ENCODE assay signal across 8 cellular contexts in the genomic region with DNA sequence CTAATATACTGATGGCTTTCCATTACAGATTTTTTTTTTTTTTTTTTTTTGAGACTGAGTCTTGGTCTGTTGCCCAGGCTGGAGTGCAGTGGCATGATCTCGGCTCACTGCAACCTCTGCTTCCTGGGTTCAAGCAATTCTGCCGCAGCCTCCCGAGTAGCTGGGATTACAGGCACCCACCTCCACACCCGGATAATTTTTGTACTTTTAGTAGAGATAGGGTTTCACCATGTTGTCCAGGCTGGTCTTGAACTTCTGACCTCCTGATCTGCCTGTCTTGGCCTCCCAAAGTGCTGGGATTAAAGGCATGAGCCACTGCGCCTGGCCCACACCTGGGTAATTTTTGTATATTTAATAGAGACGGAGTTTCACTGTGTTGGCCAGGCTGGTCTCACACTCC. TPM values are rescaled to one million over a fixed set of nuclear protein-coding genes. Genes with fewer than 3 reads are reported as not detected.
DNase-seq lines count a peak whose midpoint lies in the region; ATAC-seq and TF ChIP-seq lines count a peak whose summit lies in the region.
"Not testable (repeated sequence)": the region's sequence is repeated elsewhere in the genome, so short reads cannot be mapped to it uniquely, and the experiment has no call there.

No MANE protein-coding gene starts in this region.

- H3K36me3 ChIP-seq in HUES6 (ENCODE audit: control insufficient read depth, insufficient read depth, low read length), result peaks cover 72% of the 10 kb centered on the region
- peaks cover 62% of the 10 kb centered on the region for H3K36me3 ChIP-seq in neuron (ENCODE audit: insufficient read depth, low read length)

- H3K4me3 ChIP-seq in HUES6 (ENCODE audit: low read depth, low read length) (peak overlapping the region; percentile 40; the same call in 1 of the 2 replicates), WI38 (ENCODE audit: low read depth, low read length) (peak overlapping the region; percentile 30), fibroblast of villous mesenchyme (ENCODE audit: low read depth, low read length) (peak overlapping the region; percentile 95), neuron (ENCODE audit: low read length) (peak overlapping the region; percentile 65)

- H3K9me3 ChIP-seq in CD4-positive, alpha-beta T cell (ENCODE audit: control insufficient read depth, low read length); HUES6 (ENCODE audit: control insufficient read depth, insufficient read depth, low read depth, low read length); neuron (ENCODE audit: low read length): not testable (repeated sequence)

- not testable (repeated sequence) for H3K27ac ChIP-seq in CD4-positive, alpha-beta T cell (ENCODE audit: low read depth, low read length); HUES6 (ENCODE audit: low read depth, low read length)

- POLR2A ChIA-PET in CD4-positive, alpha-beta T cell (lab: Charles Lee), result not testable (repeated sequence)
- POLR2A ChIA-PET in MCF 10A (lab: Yijun Ruan, JAX), result interaction anchor here (0.7 to 3.7 kb wide), 7 partner anchors 10 to 201 kb away, joined by 3 to 23 read pairs (median 12); partner anchors contain the start of genes RAP1B and SLC35E3

- H3K9me3 Mint-ChIP-seq in CD4-positive, alpha-beta T cell; activated T-helper 2 cell treated with anti-CD3 and anti-CD28 coated beads, Interferon-gamma antibody, Interleukin-2, Interleukin-4, amounts not matched to agents 10 μg/mL and 5 μg/mL and 100 μg/mL, durations not matched to agents 14 hours and 24 hours and 36 hours; MCF 10A (ENCODE audit: unreplicated experiment): not testable (repeated sequence)

- H3K4me3 Mint-ChIP-seq in CD4-positive, alpha-beta T cell, result peak overlapping the region; percentile 34
- peak overlapping the region; percentile 72 for H3K4me3 Mint-ChIP-seq in activated T-helper 2 cell treated with anti-CD3 and anti-CD28 coated beads, Interferon-gamma antibody, Interleukin-2, Interleukin-4, amounts not matched to agents 10 μg/mL and 5 μg/mL and 100 μg/mL, durations not matched to agents 14 hours and 24 hours and 36 hours (ENCODE audit: low read depth)
- H3K4me3 Mint-ChIP-seq in MCF 10A (ENCODE audit: unreplicated experiment), result peak overlapping the region; percentile 90

- TF ChIP-seq CTCF in CD4-positive, alpha-beta T cell (IDR thresholded peaks at IDR 0.05); WI38 (IDR thresholded peaks at IDR 0.05; ENCODE audit: low read depth, low read length); MCF 10A (IDR thresholded peaks at IDR 0.05; ENCODE audit: unreplicated experiment); fibroblast of villous mesenchyme (IDR thresholded peaks at IDR 0.05; ENCODE audit: insufficient read depth, low read depth, low read length): not testable (repeated sequence)

- peak overlapping the region; percentile 19 for H3K27ac Mint-ChIP-seq in CD4-positive, alpha-beta T cell
- not testable (repeated sequence) for H3K27ac Mint-ChIP-seq in activated T-helper 2 cell treated with anti-CD3 and anti-CD28 coated beads, Interferon-gamma antibody, Interleukin-2, Interleukin-4, amounts not matched to agents 10 μg/mL and 5 μg/mL and 100 μg/mL, durations not matched to agents 14 hours and 24 hours and 36 hours; MCF 10A (ENCODE audit: low read depth, unreplicated experiment)

- ATAC-seq in CD4-positive, alpha-beta T cell (ENCODE audit: poor library complexity), result not testable (repeated sequence)

- H3K27me3 Mint-ChIP-seq in CD4-positive, alpha-beta T cell; activated T-helper 2 cell treated with anti-CD3 and anti-CD28 coated beads, Interferon-gamma antibody, Interleukin-2, Interleukin-4, amounts not matched to agents 10 μg/mL and 5 μg/mL and 100 μg/mL, durations not matched to agents 14 hours and 24 hours and 36 hours (ENCODE audit: low read depth); MCF 10A (ENCODE audit: insufficient read depth, unreplicated experiment): not testable (repeated sequence)

- not testable (repeated sequence) for H3K9ac ChIP-seq in HUES6 (ENCODE audit: low read length)

- H3K4me1 Mint-ChIP-seq in CD4-positive, alpha-beta T cell (ENCODE audit: low read depth), result peaks cover 61% of the 10 kb centered on the region
- H3K4me1 Mint-ChIP-seq in activated T-helper 2 cell treated with anti-CD3 and anti-CD28 coated beads, Interferon-gamma antibody, Interleukin-2, Interleukin-4, amounts not matched to agents 10 μg/mL and 5 μg/mL and 100 μg/mL, durations not matched to agents 14 hours and 24 hours and 36 hours (ENCODE audit: low read depth), result peaks cover 39% of the 10 kb centered on the region
- H3K4me1 Mint-ChIP-seq in MCF 10A (ENCODE audit: insufficient read depth, unreplicated experiment), result peaks cover 14% of the 10 kb centered on the region

- peaks cover 79% of the 10 kb centered on the region for H3K36me3 Mint-ChIP-seq in CD4-positive, alpha-beta T cell (ENCODE audit: low read depth)
- H3K36me3 Mint-ChIP-seq in activated T-helper 2 cell treated with anti-CD3 and anti-CD28 coated beads, Interferon-gamma antibody, Interleukin-2, Interleukin-4, amounts not matched to agents 10 μg/mL and 5 μg/mL and 100 μg/mL, durations not matched to agents 14 hours and 24 hours and 36 hours (ENCODE audit: low read depth), result peaks cover 75% of the 10 kb centered on the region
- H3K36me3 Mint-ChIP-seq in MCF 10A (ENCODE audit: insufficient read depth, unreplicated experiment), result peaks cover 87% of the 10 kb centered on the region

- intact Hi-C loops in CD4-positive, alpha-beta T cell (cut with DNase I, micrococcal nuclease), result loop anchor here in 1 of 2 experiments (5.0 to 10.0 kb wide), 4 partner anchors 134 to 923 kb away; partner anchors contain the start of genes CCT2, CPSF6 and RAB3IP
- intact Hi-C loops in activated T-helper 2 cell treated with anti-CD3 and anti-CD28 coated beads, Interferon-gamma antibody, Interleukin-2, Interleukin-4, amounts not matched to agents 10 μg/mL and 5 μg/mL and 100 μg/mL, durations not matched to agents 14 hours and 24 hours and 36 hours (cut with micrococcal nuclease); MCF 10A (cut with micrococcal nuclease): not testable (repeated sequence)

- CTCF ChIA-PET in CD4-positive, alpha-beta T cell (lab: Charles Lee), result interaction anchor here (0.7 to 2.3 kb wide), 2 partner anchors 19 to 406 kb away, joined by 4 to 11 read pairs; no protein-coding TSS in a partner anchor
- CTCF ChIA-PET in MCF 10A (lab: Yijun Ruan, JAX), result interaction anchor here (0.6 to 2.9 kb wide), 3 partner anchors 11 to 345 kb away, joined by 3 to 6 read pairs (median 4); no protein-coding TSS in a partner anchor

- not testable (repeated sequence) for H3K4me1 ChIP-seq in HUES6 (ENCODE audit: control insufficient read depth, insufficient read depth, low read length)
- peaks cover 11% of the 10 kb centered on the region for H3K4me1 ChIP-seq in neuron (ENCODE audit: insufficient read depth, low read length)

- not testable (repeated sequence) for H2AFZ ChIP-seq in neuron (ENCODE audit: low read depth, low read length)

- not testable (repeated sequence) for H3K27me3 ChIP-seq in CD4-positive, alpha-beta T cell (ENCODE audit: control insufficient read depth, insufficient read depth, low read length); HUES6 (ENCODE audit: control insufficient read depth, insufficient read depth, low read length); neuron (ENCODE audit: insufficient read depth, low read length)

- BruUV-seq in MCF 10A (replicated peaks; lab: Mats Ljungman, UMichigan), result not testable (repeated sequence)

- not testable (repeated sequence) for DNase-seq in CD4-positive, alpha-beta T cell; activated T-helper 2 cell treated with anti-CD3 and anti-CD28 coated beads, Interferon-gamma antibody, Interleukin-2, Interleukin-4, amounts not matched to agents 10 μg/mL and 5 μg/mL and 100 μg/mL, durations not matched to agents 14 hours and 24 hours and 36 hours (ENCODE audit: low spot score); MCF 10A (ENCODE audit: unreplicated experiment); fibroblast of villous mesenchyme (ENCODE audit: low read depth)
- peak; percentile 28 for DNase-seq in ureter (ENCODE audit: low spot score)

RNA-seq across cellular contexts. Expression of gene MDM2, which starts 3.6 kb away (rescaled TPM):
- 10 to 100 TPM; 90.8 TPM for total RNA-seq in CD4-positive, alpha-beta T cell
- total RNA-seq in activated T-helper 2 cell treated with anti-CD3 and anti-CD28 coated beads, Interferon-gamma antibody, Interleukin-2, Interleukin-4, amounts not matched to agents 10 μg/mL and 5 μg/mL and 100 μg/mL, durations not matched to agents 14 hours and 24 hours and 36 hours, result 180 and 194 TPM in 2 replicates
- total RNA-seq in MCF 10A (2022), result 353 and 383 TPM in 2 replicates
- 151 and 245 TPM in 2 replicates for total RNA-seq in fibroblast of villous mesenchyme
- total RNA-seq in ureter, result 140 TPM

Comparison
In these comparisons a context has a peak if more than half of its experiments do, and no peak if none do; other contexts are left out.
1. H3K4me3 Mint-ChIP-seq: peak in every context shown above with its lines; median percentile 90 in MCF 10A; 72 in activated T-helper 2 cell treated with anti-CD3 and anti-CD28 coated beads, Interferon-gamma antibody, Interleukin-2, Interleukin-4, amounts not matched to agents 10 μg/mL and 5 μg/mL and 100 μg/mL, durations not matched to agents 14 hours and 24 hours and 36 hours; 34 in CD4-positive, alpha-beta T cell.
2. H3K4me3 ChIP-seq: peak in every context shown above with its lines; median percentile 95 in fibroblast of villous mesenchyme; 65 in neuron; 40 in HUES6; 30 in WI38.